ENCODE assay signal across 17 cellular contexts in the genomic region with DNA sequence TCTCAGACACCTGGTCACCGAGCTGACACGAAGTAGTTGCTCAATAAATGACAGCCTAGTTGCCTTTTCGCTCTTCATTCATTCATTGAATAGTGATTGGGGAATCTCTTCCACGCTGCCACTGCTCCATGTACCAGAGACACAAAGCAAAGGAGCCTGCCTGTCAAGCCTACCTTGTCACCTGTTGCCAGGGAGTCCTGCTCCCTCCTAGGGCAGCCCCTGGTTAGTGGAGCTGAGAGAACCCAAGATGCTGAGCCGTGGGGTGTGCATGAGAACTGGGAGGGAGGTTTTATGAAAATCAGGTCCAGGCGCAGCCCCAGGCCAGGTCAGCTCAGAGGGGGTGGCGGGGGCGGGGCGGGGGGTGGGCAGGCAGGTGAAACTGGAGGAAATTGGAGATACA. TPM values are rescaled to one million over a fixed set of nuclear protein-coding genes. Genes with fewer than 3 reads are reported as not detected.
"Had no signal": no experiment of that assay in that cellular context is flagged by ENCODE, and none has a peak within 500 bp of the region (broad histone marks: within the 10 kb centered on the region; RNA-seq: fewer than 3 reads in every experiment).

No MANE protein-coding gene starts in this region.

RNA-seq across cellular contexts. Expression of gene CRYBB2, which starts 18.6 kb away (rescaled TPM):
- total RNA-seq: colonic mucosa; dermis microvascular lymphatic vessel endothelial cell; endodermal cell; esophagus mucosa; esophagus squamous epithelium; gastrocnemius medialis; heart right ventricle; kidney epithelial cell; left lung; left ventricle myocardium superior; lower lobe of right lung; lung microvascular endothelial cell; mononuclear cell; mucosa of gallbladder; naive thymus-derived CD4-positive, alpha-beta T cell had no signal
- polyA plus RNA-seq: naive thymus-derived CD4-positive, alpha-beta T cell had no signal

RNA-seq across cellular contexts. Expression of gene CRYBB3, which starts 38.4 kb away (rescaled TPM):
- total RNA-seq: dermis microvascular lymphatic vessel endothelial cell; esophagus squamous epithelium; gastrocnemius medialis; kidney epithelial cell; left cardiac atrium; left ventricle myocardium superior; mononuclear cell; naive thymus-derived CD4-positive, alpha-beta T cell had no signal
- polyA plus RNA-seq: keratinocyte; naive thymus-derived CD4-positive, alpha-beta T cell had no signal
